Comparison of ENCODE assay signal across 15 cellular contexts in the genomic region with DNA sequence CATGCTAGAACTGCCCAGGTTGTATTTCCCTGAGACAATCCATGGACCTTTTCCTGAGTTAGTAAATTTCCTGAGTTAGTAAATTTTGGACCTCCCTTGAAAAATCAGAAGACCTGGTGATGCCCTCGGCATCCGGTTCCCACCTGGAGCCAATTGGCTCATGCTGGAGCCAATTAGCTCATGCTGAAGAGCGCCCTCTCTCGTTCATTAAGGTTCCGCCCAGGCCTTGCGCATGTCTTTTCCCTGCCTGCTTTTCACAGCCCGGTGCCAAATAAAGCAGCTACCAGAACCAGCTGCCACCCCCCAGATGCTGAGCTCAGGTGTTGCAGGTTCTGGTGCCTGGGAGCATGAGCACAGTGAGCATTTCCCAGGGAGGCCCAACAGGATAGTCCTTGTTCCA.
DNase-seq lines count a peak whose midpoint lies in the region; ATAC-seq and TF ChIP-seq lines count a peak whose summit lies in the region.
"Had no signal": no experiment of that assay in that cellular context is flagged by ENCODE, and none has a peak within 500 bp of the region (broad histone marks: within the 10 kb centered on the region; RNA-seq: fewer than 3 reads in every experiment).

No MANE protein-coding gene starts in this region.

- TF ChIP-seq EP300 in stomach (IDR thresholded peaks at IDR 0.05), result no peak

- intact Hi-C loops in natural killer cell (cut with micrococcal nuclease) (no loop called here), IMR-90 (cut with micrococcal nuclease) (no loop called here), stomach (cut with DNase I; ENCODE audit: low total_unique reads) (no loop called here)

- no peak overlapping the region for H4K5ac ChIP-seq in IMR-90 (ENCODE audit: low read depth, low read length)

- H3K9me3 Mint-ChIP-seq in natural killer cell (no peaks in the 10 kb centered on the region), endodermal cell (no peaks in the 10 kb centered on the region)
- H3K9me3 Mint-ChIP-seq in natural killer cell treated with Interleukin-12 subunit alpha and Interleukin-12 subunit beta and Interleukin-15 and Interleukin-18, amount 100 ng/mL, for 72 hours, result no peaks in the 10 kb centered on the region
- H3K9me3 Mint-ChIP-seq: activated naive CD4-positive, alpha-beta T cell treated with anti-CD3 and anti-CD28 coated beads, Interleukin-2, amount 50 U/mL, for 24 hours had no signal

- peaks cover 5 to 10% of the 10 kb centered on the region in 2 donors for H3K4me1 Mint-ChIP-seq in natural killer cell
- peaks cover 0 to 5% of the 10 kb centered on the region in 2 donors for H3K4me1 Mint-ChIP-seq in natural killer cell treated with Interleukin-12 subunit alpha and Interleukin-12 subunit beta and Interleukin-15 and Interleukin-18, amount 100 ng/mL, for 72 hours (ENCODE audit: low read depth in 2 of 2)
- H3K4me1 Mint-ChIP-seq in endodermal cell, result peaks cover under 1% of the 10 kb centered on the region

- no peak overlapping the region for H4K91ac ChIP-seq in IMR-90 (ENCODE audit: insufficient read depth, low read depth, low read length)

- H3K27ac Mint-ChIP-seq in natural killer cell (peak overlapping the region; percentile 21 to 65), endodermal cell (no peak overlapping the region)
- H3K27ac Mint-ChIP-seq in natural killer cell treated with Interleukin-12 subunit alpha and Interleukin-12 subunit beta and Interleukin-15 and Interleukin-18, amount 100 ng/mL, for 72 hours, result no peak overlapping the region

- DNase-seq in natural killer cell (no peak), IMR-90 (no peak), endodermal cell (peak; percentile 85), stomach (no peak), ACHN (no peak)
- no peak for DNase-seq in natural killer cell treated with Interleukin-12 subunit alpha and Interleukin-12 subunit beta and Interleukin-15 and Interleukin-18, amount 100 ng/mL, for 72 hours (ENCODE audit: low spot score)
- DNase-seq in activated CD4-positive, CD25-positive, alpha-beta regulatory T cell treated with anti-CD3 and anti-CD28 coated beads, Interleukin-2, amount 50 U/mL, for 72 hours, result no peak
- DNase-seq: activated CD8-positive, alpha-beta memory T cell treated with anti-CD3 and anti-CD28 coated beads, Interleukin-2, amount 50 U/mL, for 4 hours; EL; NCI-H1092; OCI-M1 had no signal

- H2BK20ac ChIP-seq in IMR-90 (ENCODE audit: low read depth, low read length), result no peak overlapping the region

- in situ Hi-C loops in IMR-90 (cut with MboI; ENCODE audit: low sequenced_read_pairs), result no loop called here
- in situ Hi-C loops in ACHN (cut with HindIII; ENCODE audit: low pct_ligation_motif_present, low pct_unique_long_range_greater_than_20kb, low sequenced_read_pairs), result no loop called here

- H2AK5ac ChIP-seq in IMR-90 (ENCODE audit: low read depth, low read length), result no peak overlapping the region

- TF ChIP-seq RAD21 in IMR-90 (IDR thresholded peaks at IDR 0.05; ENCODE audit: low read length), result no peak

- POLR2A ChIA-PET in IMR-90 (lab: Charles Lee; ENCODE audit: unreplicated experiment), result no interaction called here

- H3K9me3 ChIP-seq in IMR-90 (ENCODE audit: control insufficient read depth, insufficient read depth, low read length), result peaks cover 11% of the 10 kb centered on the region
- no peaks in the 10 kb centered on the region for H3K9me3 ChIP-seq in endodermal cell (ENCODE audit: control insufficient read depth, low read length)
- no peaks in the 10 kb centered on the region for H3K9me3 ChIP-seq in stomach
- H3K9me3 ChIP-seq: BLaER1 had no signal

- H3K79me1 ChIP-seq in IMR-90 (ENCODE audit: low read depth in 1 of 2, low read length in 2 of 2), result no peaks in the 10 kb centered on the region

- dilution Hi-C loops in IMR-90 (cut with HindIII; ENCODE audit: low sequenced_read_pairs, unreplicated experiment), result no loop called here

- no peak overlapping the region for H3K4me3 ChIP-seq in IMR-90 (ENCODE audit: insufficient read depth, low read depth, low read length)
- no peak overlapping the region for H3K4me3 ChIP-seq in endodermal cell (ENCODE audit: low read length)
- no peak overlapping the region for H3K4me3 ChIP-seq in stomach
- H3K4me3 ChIP-seq: BLaER1, skin epidermis had no signal

- H3K4me1 ChIP-seq in IMR-90 (ENCODE audit: control insufficient read depth, insufficient read depth, low read length) (no peaks in the 10 kb centered on the region), endodermal cell (ENCODE audit: control insufficient read depth, insufficient read depth, low read length) (no peaks in the 10 kb centered on the region), stomach (no peaks in the 10 kb centered on the region)
- H3K4me1 ChIP-seq: BLaER1 had no signal

- H3K27ac ChIP-seq in IMR-90 (ENCODE audit: insufficient read depth, low read length) (no peak overlapping the region), endodermal cell (ENCODE audit: low read depth, low read length) (no peak overlapping the region), stomach (no peak overlapping the region)
- H3K27ac ChIP-seq: BLaER1, skin epidermis had no signal

- H3K9ac ChIP-seq in IMR-90 (ENCODE audit: low read depth, low read length) (no peak overlapping the region), endodermal cell (ENCODE audit: extremely low read depth, low read length, poor library complexity, severe bottlenecking) (no peak overlapping the region)
- H3K9ac ChIP-seq: BLaER1 had no signal

- TF ChIP-seq CTCF in natural killer cell (IDR thresholded peaks at IDR 0.05), result no peak
- no peak for TF ChIP-seq CTCF in IMR-90 (conservative IDR thresholded peaks at IDR 0.05; ENCODE audit: low read depth, low read length)
- TF ChIP-seq CTCF in endodermal cell (conservative IDR thresholded peaks at IDR 0.05), result peak; percentile 73
- no peak for TF ChIP-seq CTCF in stomach (IDR thresholded peaks at IDR 0.05)

- no peak overlapping the region for H4K8ac ChIP-seq in IMR-90 (ENCODE audit: low read depth in 2 of 2, low read length in 2 of 2)

- no peak overlapping the region for H2BK5ac ChIP-seq in IMR-90 (ENCODE audit: low read depth, low read length, poor library complexity, severe bottlenecking)

- no peak overlapping the region for H3K56ac ChIP-seq in IMR-90 (ENCODE audit: extremely low read depth, insufficient read depth, low read length)

- no peaks in the 10 kb centered on the region for H4K20me1 ChIP-seq in IMR-90 (ENCODE audit: insufficient read depth, low read length)

- H3K18ac ChIP-seq in IMR-90 (ENCODE audit: low read depth, low read length), result no peak overlapping the region

- no peak overlapping the region for H3K23ac ChIP-seq in IMR-90 (ENCODE audit: low read depth, low read length)

- H3K4me3 Mint-ChIP-seq in natural killer cell, result no peak overlapping the region
- H3K4me3 Mint-ChIP-seq in natural killer cell treated with Interleukin-12 subunit alpha and Interleukin-12 subunit beta and Interleukin-15 and Interleukin-18, amount 100 ng/mL, for 72 hours, result no peak overlapping the region
- no peak overlapping the region for H3K4me3 Mint-ChIP-seq in endodermal cell
- H3K4me3 Mint-ChIP-seq: activated naive CD4-positive, alpha-beta T cell treated with anti-CD3 and anti-CD28 coated beads, Interleukin-2, amount 50 U/mL, for 24 hours had no signal

- ATAC-seq in natural killer cell, result no peak
- ATAC-seq in natural killer cell treated with Interleukin-12 subunit alpha and Interleukin-12 subunit beta and Interleukin-15 and Interleukin-18, amount 100 ng/mL, for 72 hours, result no peak
- ATAC-seq in IMR-90 (ENCODE audit: low read depth), result no peak
- ATAC-seq in GM19455 (IDR thresholded peaks at IDR 0.05; ENCODE audit: unreplicated experiment), result no peak

- H3K27me3 ChIP-seq in IMR-90 (ENCODE audit: control insufficient read depth, insufficient read depth, low read length) (no peaks in the 10 kb centered on the region), endodermal cell (ENCODE audit: control insufficient read depth, insufficient read depth, low read length, poor library complexity, severe bottlenecking) (no peaks in the 10 kb centered on the region), stomach (no peaks in the 10 kb centered on the region)
- H3K27me3 ChIP-seq: BLaER1 had no signal

- WGBS in IMR-90 (ENCODE audit: extremely low coverage in 2 of 2, insufficient read length in 1 of 2), 2 experiments, result 57% methylated on average over 4 of the region's 7 CpGs; no CpG with 5 or more reads in 1 of the 2 experiments
- WGBS in endodermal cell (ENCODE audit: insufficient coverage in 1 of 2, insufficient read length in 1 of 2), 2 experiments, result 79 to 84% methylated on average over 5 to 7 of the region's 7 CpGs
- WGBS in stomach, 5 donors, result 76 to 81% (median 77%) methylated on average over 7 of the region's 7 CpGs

- BruUV-seq in IMR-90 (replicated peaks; lab: Mats Ljungman, UMichigan), result no TSS peak

- CTCF ChIA-PET in IMR-90 (lab: Yijun Ruan, JAX), result no interaction called here

- no peak overlapping the region for H2BK15ac ChIP-seq in IMR-90 (ENCODE audit: low read depth, low read length)

- H3K14ac ChIP-seq in IMR-90 (replicated peaks; ENCODE audit: low read depth, low read length), result no peak overlapping the region

- peak overlapping the region; percentile 32 for H2AFZ ChIP-seq in IMR-90 (replicated peaks; ENCODE audit: low read length, poor library complexity)

- H3K36me3 Mint-ChIP-seq in natural killer cell (peaks cover 15% of the 10 kb centered on the region), endodermal cell (ENCODE audit: low read depth) (no peaks in the 10 kb centered on the region)
- peaks cover 23% of the 10 kb centered on the region for H3K36me3 Mint-ChIP-seq in natural killer cell treated with Interleukin-12 subunit alpha and Interleukin-12 subunit beta and Interleukin-15 and Interleukin-18, amount 100 ng/mL, for 72 hours

- H3K4me2 ChIP-seq in IMR-90 (ENCODE audit: low read depth, low read length), result no peak overlapping the region
- H3K4me2 ChIP-seq: BLaER1 had no signal

- no peak overlapping the region for H2AK9ac ChIP-seq in IMR-90 (replicated peaks; ENCODE audit: low read depth, low read length, poor library complexity)

- no peak for TF ChIP-seq POLR2A in IMR-90 (IDR thresholded peaks at IDR 0.05; ENCODE audit: low read depth, low read length)
- TF ChIP-seq POLR2A in stomach (IDR thresholded peaks at IDR 0.05), result no peak

- H2BK120ac ChIP-seq in IMR-90 (ENCODE audit: low read depth, low read length), result no peak overlapping the region

- H3K36me3 ChIP-seq in IMR-90 (ENCODE audit: control insufficient read depth, insufficient read depth, low read length) (no peaks in the 10 kb centered on the region), endodermal cell (ENCODE audit: control insufficient read depth, insufficient read depth, low read length) (no peaks in the 10 kb centered on the region), stomach (peaks cover 0 to 9% (median 0%) of the 10 kb centered on the region in 4 donors)

- no peaks in the 10 kb centered on the region for H3K9me1 ChIP-seq in IMR-90 (ENCODE audit: insufficient read depth, low read length)

- H3K4ac ChIP-seq in IMR-90 (ENCODE audit: low read depth, low read length), result no peak overlapping the region

- no peaks in the 10 kb centered on the region for H3K27me3 Mint-ChIP-seq in natural killer cell (ENCODE audit: low read depth in 2 of 2)
- no peaks in the 10 kb centered on the region for H3K27me3 Mint-ChIP-seq in natural killer cell treated with Interleukin-12 subunit alpha and Interleukin-12 subunit beta and Interleukin-15 and Interleukin-18, amount 100 ng/mL, for 72 hours
- H3K27me3 Mint-ChIP-seq in endodermal cell (ENCODE audit: insufficient read depth), result no peaks in the 10 kb centered on the region
- H3K27me3 Mint-ChIP-seq: activated naive CD4-positive, alpha-beta T cell treated with anti-CD3 and anti-CD28 coated beads, Interleukin-2, amount 50 U/mL, for 24 hours had no signal

Comparison
In these comparisons a context has a peak if more than half of its experiments do, and no peak if none do; other contexts are left out.
1. H3K27ac Mint-ChIP-seq: peak in natural killer cell (2 of 2); none in natural killer cell treated with Interleukin-12 subunit alpha and Interleukin-12 subunit beta and Interleukin-15 and Interleukin-18, amount 100 ng/mL, for 72 hours (0 of 2) and endodermal cell (single experiment).